Comparison of ENCODE assay signal across 9 cellular contexts in genomic region chr16:7775072-7775488, GRCh38.
"Had no signal": no experiment of that assay in that cellular context is flagged by ENCODE, and none has a peak within 500 bp of the region (broad histone marks: within the 10 kb centered on the region; RNA-seq: fewer than 3 reads in every experiment).

No MANE protein-coding gene starts in this region.

- H3K9me3 Mint-ChIP-seq: H9 had no signal

- H3K4me1 Mint-ChIP-seq: IgD-negative memory B cell had no signal

- H3K4me3 ChIP-seq: GM23338 had no signal

- H2AFZ ChIP-seq: GM23338 had no signal

- DNase-seq: H9, HCEC 1CT, HFFc6, KG1 had no signal

- H3K4me2 ChIP-seq: GM23338 had no signal

- FAIRE-seq: H1, H54, HTR-8/SVneo had no signal

- H3K27me3 Mint-ChIP-seq: IgD-negative memory B cell had no signal

- H3K4me3 Mint-ChIP-seq: GM23338, H9, HFFc6, IgD-negative memory B cell had no signal

- ATAC-seq: GM23338 had no signal

- H3K27ac Mint-ChIP-seq: GM23338, H9, HFFc6, IgD-negative memory B cell had no signal
